1 cellular context compared by ENCODE assay signal in genomic region chr15:43763819-43764446, GRCh38.
TF ChIP-seq lines count a peak whose summit lies in the region.

No MANE protein-coding gene starts in this region.

TF ChIP-seq in IMR-90, 13 proteins besides CTCF, POLR2A, EP300 and RAD21:
- TF ChIP-seq FOS (IDR thresholded peaks at IDR 0.05; ENCODE audit: low read depth, low read length) (no peak), BHLHE40 (IDR thresholded peaks at IDR 0.05; ENCODE audit: low read depth, low read length) (no peak), SMC3 (IDR thresholded peaks at IDR 0.05; ENCODE audit: low read depth, low read length) (no peak), MXI1 (IDR thresholded peaks at IDR 0.05; ENCODE audit: borderline replicate concordance, low read depth, low read length) (no peak), CEBPB (IDR thresholded peaks at IDR 0.05; ENCODE audit: low read depth, low read length) (no peak), CHD1 (IDR thresholded peaks at IDR 0.05; ENCODE audit: low read depth, low read length) (no peak)
